ENCODE assay signal across 8 cellular contexts in the genomic region with DNA sequence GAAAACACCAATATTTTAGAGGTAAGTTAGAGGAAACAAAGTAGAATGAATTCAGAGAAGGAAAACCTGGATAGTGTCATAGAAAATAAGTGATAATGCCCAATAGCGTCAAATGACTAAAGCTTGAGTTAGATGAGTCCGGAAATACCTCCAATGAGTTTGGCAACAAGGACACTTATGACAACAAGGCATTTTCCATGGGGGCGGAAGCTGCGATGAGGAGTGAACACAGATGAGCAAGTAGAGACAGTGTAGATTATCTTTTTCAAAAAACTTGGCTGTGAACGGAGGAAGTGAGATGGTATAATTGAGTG. TPM values are rescaled to one million over a fixed set of nuclear protein-coding genes. Genes with fewer than 3 reads are reported as not detected.
DNase-seq lines count a peak whose midpoint lies in the region; ATAC-seq, FAIRE-seq and TF ChIP-seq lines count a peak whose summit lies in the region.

No MANE protein-coding gene starts in this region.

- H3K9me3 ChIP-seq in kidney (ENCODE audit: control insufficient read depth in 1 of 2, low read length in 2 of 2): no peaks in the 10 kb centered on the region
- H3K9me3 ChIP-seq in testis: no peaks in the 10 kb centered on the region

- H3K4me1 ChIP-seq in kidney (ENCODE audit: control insufficient read depth in 1 of 2, insufficient read depth in 1 of 2, low read depth in 1 of 2, low read length in 2 of 2): peaks cover 5 to 6% of the 10 kb centered on the region in 2 donors
- peaks cover 13% of the 10 kb centered on the region for H3K4me1 ChIP-seq in testis

- peak overlapping the region; percentile 59 to 94 for H3K9ac ChIP-seq in kidney (ENCODE audit: low read length in 2 of 2)

- WGBS in testis, 2 donors: 43 to 50% methylated on average over 5 of the region's 5 CpGs

- H3K27me3 ChIP-seq in testis: no peaks in the 10 kb centered on the region

- H3K36me3 Mint-ChIP-seq in activated CD4-positive, alpha-beta T cell treated with anti-CD3 and anti-CD28 coated beads for 36 hours (ENCODE audit: low read depth): peaks cover 5% of the 10 kb centered on the region
- peaks cover 8% of the 10 kb centered on the region for H3K36me3 Mint-ChIP-seq in activated T-helper 17 cell treated with anti-CD3 and anti-CD28 coated beads, Interleukin-2, amount 50 U/mL, for 72 hours (ENCODE audit: low read depth)

- peaks cover 41% of the 10 kb centered on the region for H3K4me1 Mint-ChIP-seq in activated CD4-positive, alpha-beta T cell treated with anti-CD3 and anti-CD28 coated beads for 36 hours
- peaks cover 22% of the 10 kb centered on the region for H3K4me1 Mint-ChIP-seq in activated T-helper 17 cell treated with anti-CD3 and anti-CD28 coated beads, Interleukin-2, amount 50 U/mL, for 72 hours

- TF ChIP-seq CTCF in kidney (IDR thresholded peaks at IDR 0.05; ENCODE audit: borderline replicate concordance, extremely low read depth, insufficient read depth) (no peak), testis (IDR thresholded peaks at IDR 0.05) (no peak)

- peak overlapping the region; percentile 90 to 97 for H3K4me3 ChIP-seq in kidney (ENCODE audit: low read length in 2 of 2)
- H3K4me3 ChIP-seq in testis: peak overlapping the region; percentile 87 to 93

- H3K9me3 Mint-ChIP-seq in activated CD4-positive, alpha-beta T cell treated with anti-CD3 and anti-CD28 coated beads for 36 hours (ENCODE audit: low read depth): peaks cover 4% of the 10 kb centered on the region
- no peaks in the 10 kb centered on the region for H3K9me3 Mint-ChIP-seq in activated T-helper 17 cell treated with anti-CD3 and anti-CD28 coated beads, Interleukin-2, amount 50 U/mL, for 72 hours

- intact Hi-C loops in activated CD4-positive, alpha-beta T cell treated with anti-CD3 and anti-CD28 coated beads for 36 hours (cut with DNase I, micrococcal nuclease): loop anchor here in 1 of 2 experiments (1.0 to 10.0 kb wide), 10 partner anchors 8 to 1486 kb away; a partner anchor contains a TSS
- intact Hi-C loops in kidney (cut with DNase I) (no loop called here), testis (cut with DNase I; ENCODE audit: low total_unique reads) (no loop called here)

- no peak for FAIRE-seq in kidney (lab: Jason Lieb, UNC)
- no peak for FAIRE-seq in urothelium cell line (lab: Jason Lieb, UNC)

- no peaks in the 10 kb centered on the region for H3K36me3 ChIP-seq in kidney (ENCODE audit: control insufficient read depth in 1 of 2, insufficient read depth in 2 of 2, low read length in 2 of 2)
- no peaks in the 10 kb centered on the region for H3K36me3 ChIP-seq in testis (ENCODE audit: low read depth, missing control alignments)

- H3K27ac ChIP-seq in kidney (ENCODE audit: low read depth in 2 of 2, low read length in 2 of 2): no peak overlapping the region
- H3K27ac ChIP-seq in testis: peak overlapping the region; percentile 91 to 93

- peak overlapping the region; percentile 86 for H3K4me3 Mint-ChIP-seq in activated CD4-positive, alpha-beta T cell treated with anti-CD3 and anti-CD28 coated beads for 36 hours
- H3K4me3 Mint-ChIP-seq in activated T-helper 17 cell treated with anti-CD3 and anti-CD28 coated beads, Interleukin-2, amount 50 U/mL, for 72 hours: peak overlapping the region; percentile 81

- DNase-seq in activated CD4-positive, alpha-beta T cell treated with anti-CD3 and anti-CD28 coated beads for 36 hours: no peak
- no peak for DNase-seq in activated CD4-positive, alpha-beta T cell treated with anti-CD3 and anti-CD28 coated beads for 4 hours
- no peak for DNase-seq in kidney
- DNase-seq in testis: no peak
- DNase-seq in retina: no peak
- DNase-seq in urothelium cell line (ENCODE audit: low spot score): no peak

- peak; percentile 16 for ATAC-seq in activated CD4-positive, alpha-beta T cell treated with anti-CD3 and anti-CD28 coated beads for 36 hours
- peak; percentile 53 for ATAC-seq in activated T-helper 17 cell treated with anti-CD3 and anti-CD28 coated beads, Interleukin-2, amount 50 U/mL, for 72 hours (replicated peaks)
- no peak for ATAC-seq in HG03571 (IDR thresholded peaks at IDR 0.05; ENCODE audit: unreplicated experiment)

- POLR2A ChIA-PET in activated CD4-positive, alpha-beta T cell treated with anti-CD3 and anti-CD28 coated beads for 36 hours (lab: Charles Lee): interaction anchor here (0.6 to 1.2 kb wide), 5 partner anchors 16 to 1598 kb away, joined by 3 to 4 read pairs (median 3); a partner anchor contains a TSS

- no peaks in the 10 kb centered on the region for H3K27me3 Mint-ChIP-seq in activated CD4-positive, alpha-beta T cell treated with anti-CD3 and anti-CD28 coated beads for 36 hours
- H3K27me3 Mint-ChIP-seq in activated T-helper 17 cell treated with anti-CD3 and anti-CD28 coated beads, Interleukin-2, amount 50 U/mL, for 72 hours: peaks cover 3% of the 10 kb centered on the region

- no peak for TF ChIP-seq POLR2A in testis (IDR thresholded peaks at IDR 0.05)

- peak overlapping the region; percentile 93 for H3K27ac Mint-ChIP-seq in activated CD4-positive, alpha-beta T cell treated with anti-CD3 and anti-CD28 coated beads for 36 hours
- peak overlapping the region; percentile 90 for H3K27ac Mint-ChIP-seq in activated T-helper 17 cell treated with anti-CD3 and anti-CD28 coated beads, Interleukin-2, amount 50 U/mL, for 72 hours

- CTCF ChIA-PET in activated CD4-positive, alpha-beta T cell treated with anti-CD3 and anti-CD28 coated beads for 36 hours (lab: Charles Lee): interaction anchor here (1.2 to 1.7 kb wide), 2 partner anchors 18 to 36 kb away, joined by 4 read pairs; no protein-coding TSS in a partner anchor

RNA-seq across cellular contexts. Expression of a gene that starts 0.4 kb away (rescaled TPM):
- 10 to 100 TPM; 13.5 to 16.8 TPM for total RNA-seq in activated CD4-positive, alpha-beta T cell treated with anti-CD3 and anti-CD28 coated beads for 36 hours
- total RNA-seq in activated T-helper 17 cell treated with anti-CD3 and anti-CD28 coated beads, Interleukin-2, amount 50 U/mL, for 72 hours: 10 to 100 TPM; 21.6 to 23.7 TPM
- total RNA-seq in kidney (17.0 TPM), testis (10 to 100 TPM; 38.5 to 39.5 TPM)
- polyA plus RNA-seq in kidney (ENCODE audit: insufficient read depth, low read depth, low replicate concordance) (9.7 TPM), testis (ENCODE audit: insufficient read depth, low read depth, low replicate concordance) (36.9 TPM)

Comparison
In these comparisons a context has a peak if more than half of its experiments do, and no peak if none do; other contexts are left out.
1. H3K27ac ChIP-seq: peak in testis (2 of 2); none in kidney (0 of 2).